ENCODE assay signal across 8 cellular contexts in genomic region chr9:79477955-79478751, GRCh38.
DNase-seq lines count a peak whose midpoint lies in the region; ATAC-seq and TF ChIP-seq lines count a peak whose summit lies in the region.

No MANE protein-coding gene starts in this region.

- H3K27me3 ChIP-seq in osteoblast (ENCODE audit: insufficient read depth, low read length), result no peaks in the 10 kb centered on the region

- no peak overlapping the region for H2AFZ ChIP-seq in osteoblast (ENCODE audit: low read length)

- H3K79me2 ChIP-seq in osteoblast (ENCODE audit: insufficient read depth, low read length), result no peaks in the 10 kb centered on the region

- ATAC-seq in HG02623 (IDR thresholded peaks at IDR 0.05; ENCODE audit: unreplicated experiment), result peak; percentile 75

- H4K20me1 ChIP-seq in osteoblast (ENCODE audit: insufficient read depth, low read length), result no peaks in the 10 kb centered on the region

- H3K27ac ChIP-seq in osteoblast (ENCODE audit: low read depth, low read length), result no peak overlapping the region

- no peaks in the 10 kb centered on the region for H3K36me3 ChIP-seq in osteoblast (ENCODE audit: insufficient read depth, low read length)

- H3K4me3 ChIP-seq in osteoblast (ENCODE audit: insufficient read depth, low read length), result no peak overlapping the region

- no peak overlapping the region for H3K4me2 ChIP-seq in osteoblast (ENCODE audit: insufficient read depth, low read length)

- peaks cover 9% of the 10 kb centered on the region for H3K4me1 ChIP-seq in osteoblast (ENCODE audit: insufficient read depth, low read length)

- TF ChIP-seq CTCF in osteoblast (IDR thresholded peaks at IDR 0.05; ENCODE audit: extremely low read depth, low read depth, low read length), result peak; percentile 52

- no peaks in the 10 kb centered on the region for H3K9me3 ChIP-seq in osteoblast (ENCODE audit: low read depth, low read length)

- peak; percentile 17 for DNase-seq in activated gamma-delta T cell treated with Interleukin-2 at 50 U/mL for 16 hours
- no peak for DNase-seq in activated gamma-delta T cell (lab: John Stamatoyannopoulos, UW)
- peak; percentile 49 for DNase-seq in RPMI7951 (ENCODE audit: low read depth)
- peak; percentile 58 for DNase-seq in ecto neural progenitor cell (ENCODE audit: low spot score)
- DNase-seq in osteoblast (ENCODE audit: insufficient read length, low spot score, missing footprints), result peak; percentile 56
- no peak for DNase-seq in NCI-H2029 (lab: John Stamatoyannopoulos, UW)
- DNase-seq in AG08396 (ENCODE audit: low spot score), result no peak

Comparison
In these comparisons a context has a peak if more than half of its experiments do, and no peak if none do; other contexts are left out.
1. DNase-seq: peak in activated gamma-delta T cell treated with Interleukin-2 at 50 U/mL for 16 hours (single experiment), RPMI7951 (single experiment), ecto neural progenitor cell (single experiment) and osteoblast (single experiment); none in activated gamma-delta T cell (single experiment), NCI-H2029 (single experiment) and AG08396 (single experiment).